Comparison of ENCODE assay signal across 25 cellular contexts in the genomic region with DNA sequence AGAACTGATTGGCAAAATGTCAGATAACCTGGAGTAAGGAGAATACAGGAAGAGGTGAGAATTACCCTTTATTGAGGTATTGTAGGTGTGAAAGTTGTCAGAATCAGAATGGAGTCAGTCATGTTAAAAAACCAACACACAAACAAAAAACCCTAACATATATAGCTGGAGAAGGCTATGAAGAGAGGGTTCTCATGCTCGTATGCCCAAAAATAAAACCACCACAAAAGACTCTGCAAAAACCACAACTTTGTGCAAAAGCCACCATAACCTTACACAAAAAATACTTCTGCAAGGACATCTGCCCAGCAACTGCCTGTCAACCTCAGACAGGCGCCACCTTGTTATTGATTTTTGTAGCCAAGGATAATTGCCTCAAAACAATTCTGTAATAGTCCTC.
DNase-seq lines count a peak whose midpoint lies in the region; ATAC-seq and TF ChIP-seq lines count a peak whose summit lies in the region.
"Had no signal": no experiment of that assay in that cellular context is flagged by ENCODE, and none has a peak within 500 bp of the region (broad histone marks: within the 10 kb centered on the region; RNA-seq: fewer than 3 reads in every experiment).

No MANE protein-coding gene starts in this region.

- no peaks in the 10 kb centered on the region for H3K9me3 Mint-ChIP-seq in effector memory CD8-positive, alpha-beta T cell
- H3K9me3 Mint-ChIP-seq: H9; stimulated activated memory B cell treated with anti-CD40 and anti-IgM and Interleukin-4, amounts not matched to agents 10 μg/mL and 1 μg/mL and 100 μg/mL, for 72 hours; type B pancreatic cell had no signal

- no peak for TF ChIP-seq POLR2A in spleen (IDR thresholded peaks at IDR 0.05)

- H3K36me3 Mint-ChIP-seq in effector memory CD8-positive, alpha-beta T cell (ENCODE audit: insufficient read depth): no peaks in the 10 kb centered on the region
- H3K36me3 Mint-ChIP-seq: stimulated activated memory B cell treated with anti-CD40 and anti-IgM and Interleukin-4, amounts not matched to agents 10 μg/mL and 1 μg/mL and 100 μg/mL, for 72 hours; type B pancreatic cell had no signal

- no peaks in the 10 kb centered on the region for H3K36me3 ChIP-seq in spleen
- H3K36me3 ChIP-seq in heart right ventricle: no peaks in the 10 kb centered on the region
- H3K36me3 ChIP-seq: ascending aorta, ovary had no signal

- no peak overlapping the region for H3K4me3 Mint-ChIP-seq in effector memory CD8-positive, alpha-beta T cell
- H3K4me3 Mint-ChIP-seq: H9; stimulated activated memory B cell treated with anti-CD40 and anti-IgM and Interleukin-4, amounts not matched to agents 10 μg/mL and 1 μg/mL and 100 μg/mL, for 72 hours; T-helper 2 cell treated with Interferon-gamma antibody and Interleukin-4, amounts not matched to agents 5 μg/mL and 100 μg/mL, for 36 hours; type B pancreatic cell had no signal

- H3K27me3 ChIP-seq in spleen (replicated peaks in 1 of 7) (no peaks in the 10 kb centered on the region), heart right ventricle (no peaks in the 10 kb centered on the region)
- H3K27me3 ChIP-seq: ascending aorta, ovary had no signal

- intact Hi-C loops in spleen (cut with DNase I; ENCODE audit: low total_unique reads) (no loop called here), heart right ventricle (cut with DNase I) (loop anchor here in 3 of 10 donors (10.0 kb wide), 3 partner anchors 130 to 270 kb away; partner anchors contain the start of genes CD47 (in 1 of the 3) and IFT57 (in 1 of the 3))

- peak; percentile 76 for ATAC-seq in effector memory CD8-positive, alpha-beta T cell (replicated peaks)
- no peak for ATAC-seq in heart right ventricle
- ATAC-seq: HepG2; Panc1; stimulated activated memory B cell treated with anti-CD40 and anti-IgM and Interleukin-4, amounts not matched to agents 10 μg/mL and 1 μg/mL and 100 μg/mL, for 72 hours had no signal

- H3K9me3 ChIP-seq in spleen: no peaks in the 10 kb centered on the region
- no peaks in the 10 kb centered on the region for H3K9me3 ChIP-seq in heart right ventricle
- H3K9me3 ChIP-seq: ascending aorta, Caco-2, ovary had no signal

- H3K4me3 ChIP-seq in GM12865 (ENCODE audit: low read depth, low read length): no peak overlapping the region
- no peak overlapping the region for H3K4me3 ChIP-seq in spleen
- no peak overlapping the region for H3K4me3 ChIP-seq in heart right ventricle
- H3K4me3 ChIP-seq: ascending aorta, ovary had no signal

- no peak overlapping the region for H3K27ac ChIP-seq in spleen
- H3K27ac ChIP-seq in heart right ventricle: no peak overlapping the region
- H3K27ac ChIP-seq: ascending aorta, ovary had no signal

- DNase-seq in NK-92 treated with Interleukin-12 subunit alpha and Interleukin-12 subunit beta, amount 100 ng/mL, for 24 hours (lab: John Stamatoyannopoulos, UW): peak; percentile 2
- DNase-seq in NK-92 (lab: John Stamatoyannopoulos, UW; ENCODE audit: unreplicated experiment): no peak
- DNase-seq in GM12865 (ENCODE audit: low read depth): peak; percentile 16
- DNase-seq in NCI-H146 treated with DMSO at 0.1 percent for 48 hours (lab: John Stamatoyannopoulos, UW; ENCODE audit: unreplicated experiment): peak; percentile 87
- DNase-seq in effector memory CD8-positive, alpha-beta T cell: peak in 1 of 3 experiments; percentile 6
- no peak for DNase-seq in spleen
- no peak for DNase-seq in AML-193 (lab: John Stamatoyannopoulos, UW)
- no peak for DNase-seq in heart right ventricle
- DNase-seq: ACHN; activated CD8-positive, alpha-beta memory T cell treated with anti-CD3 and anti-CD28 coated beads for 24 hours; activated effector memory CD4-positive, alpha-beta T cell treated with Interleukin-2 at 50 U/mL for 16 hours; activated T-cell treated with anti-CD3 and anti-CD28 coated beads, Interleukin-2, amount 50 U/mL, for 1 hour; Caco-2; DMS53; H9; hypothalamus; mammary epithelial cell; ovary; SHP77 treated with DMSO at 0.1 percent for 48 hours had no signal

- H3K27me3 Mint-ChIP-seq in effector memory CD8-positive, alpha-beta T cell: no peaks in the 10 kb centered on the region
- H3K27me3 Mint-ChIP-seq: stimulated activated memory B cell treated with anti-CD40 and anti-IgM and Interleukin-4, amounts not matched to agents 10 μg/mL and 1 μg/mL and 100 μg/mL, for 72 hours; type B pancreatic cell had no signal

- TF ChIP-seq CTCF in GM12865 (IDR thresholded peaks at IDR 0.05; ENCODE audit: insufficient read depth, low read depth, low read length, missing control alignments) (no peak), spleen (IDR thresholded peaks at IDR 0.05 in 8 of 11, conservative IDR thresholded peaks at IDR 0.05 in 3 of 11) (no peak), heart right ventricle (IDR thresholded peaks at IDR 0.05) (no peak)

- peak overlapping the region in 1 of 2 donors; percentile 61 for H3K27ac Mint-ChIP-seq in effector memory CD8-positive, alpha-beta T cell
- H3K27ac Mint-ChIP-seq: H9; stimulated activated memory B cell treated with anti-CD40 and anti-IgM and Interleukin-4, amounts not matched to agents 10 μg/mL and 1 μg/mL and 100 μg/mL, for 72 hours; T-helper 2 cell treated with Interferon-gamma antibody and Interleukin-4, amounts not matched to agents 5 μg/mL and 100 μg/mL, for 36 hours; type B pancreatic cell had no signal

- H3K4me1 ChIP-seq in spleen: peaks cover 0 to 56% (median 3%) of the 10 kb centered on the region in 6 donors
- peaks cover 0 to 41% (median 24%) of the 10 kb centered on the region in 9 donors for H3K4me1 ChIP-seq in heart right ventricle

- H3K4me1 Mint-ChIP-seq in effector memory CD8-positive, alpha-beta T cell (ENCODE audit: low read depth in 2 of 2): peaks cover 19 to 30% of the 10 kb centered on the region in 2 donors

- 36 to 57% (median 44%) methylated on average over 2 of the region's 2 CpGs for WGBS in spleen, 5 donors
- 90 to 94% methylated on average over 2 of the region's 2 CpGs for WGBS in heart right ventricle, 2 donors

Comparison
In these comparisons a context has a peak if more than half of its experiments do, and no peak if none do; other contexts are left out.
1. DNase-seq: peak in NK-92 treated with Interleukin-12 subunit alpha and Interleukin-12 subunit beta, amount 100 ng/mL, for 24 hours (single experiment), GM12865 (single experiment) and NCI-H146 treated with DMSO at 0.1 percent for 48 hours (single experiment); none in NK-92 (single experiment), spleen (single experiment), AML-193 (0 of 2) and heart right ventricle (0 of 2).